10 cellular contexts compared by ENCODE assay signal in genomic region chr20:44552568-44552949, GRCh38. TPM values are rescaled to one million over a fixed set of nuclear protein-coding genes. Genes with fewer than 3 reads are reported as not detected.
DNase-seq lines count a peak whose midpoint lies in the region; ATAC-seq and TF ChIP-seq lines count a peak whose summit lies in the region.
"Had no signal": no experiment of that assay in that cellular context is flagged by ENCODE, and none has a peak within 500 bp of the region (broad histone marks: within the 10 kb centered on the region; RNA-seq: fewer than 3 reads in every experiment).

No MANE protein-coding gene starts in this region.

- H3K4me3 ChIP-seq in hepatocyte: no peak overlapping the region
- H3K4me3 ChIP-seq in stomach: no peak overlapping the region
- H3K4me3 ChIP-seq: mucosa of descending colon had no signal

- H3K36me3 ChIP-seq in hepatocyte (replicated peaks; ENCODE audit: insufficient read depth, low read depth): no peaks in the 10 kb centered on the region
- H3K36me3 ChIP-seq in stomach: no peaks in the 10 kb centered on the region

- H3K4me1 Mint-ChIP-seq in activated CD4-positive, alpha-beta T cell treated with anti-CD3 and anti-CD28 coated beads, Interleukin-2, amount 10 ng/mL, durations not matched to agents 24 days and 14 days: peaks cover 16% of the 10 kb centered on the region
- peaks cover 11% of the 10 kb centered on the region for H3K4me1 Mint-ChIP-seq in T-helper 17 cell

- ATAC-seq in T-helper 17 cell (no peak), GM19455 (IDR thresholded peaks at IDR 0.05; ENCODE audit: unreplicated experiment) (no peak), GM18519 (IDR thresholded peaks at IDR 0.05; ENCODE audit: low FRiP score, unreplicated experiment) (no peak)

- H3K4me1 ChIP-seq in hepatocyte (ENCODE audit: insufficient read depth): peaks cover 50% of the 10 kb centered on the region
- H3K4me1 ChIP-seq in stomach: peaks cover 8 to 70% (median 37%) of the 10 kb centered on the region in 4 donors

- no peak for TF ChIP-seq EP300 in stomach (IDR thresholded peaks at IDR 0.05)

- H3K9me3 ChIP-seq in T-helper 17 cell (ENCODE audit: control insufficient read depth, low read length, poor library complexity, severe bottlenecking): no peaks in the 10 kb centered on the region
- no peaks in the 10 kb centered on the region for H3K9me3 ChIP-seq in hepatocyte (ENCODE audit: low read depth)
- H3K9me3 ChIP-seq in stomach: no peaks in the 10 kb centered on the region
- H3K9me3 ChIP-seq: mucosa of descending colon had no signal

- H4K20me1 ChIP-seq in hepatocyte (ENCODE audit: insufficient read depth, poor library complexity, severe bottlenecking): no peaks in the 10 kb centered on the region

- no peak for TF ChIP-seq CTCF in hepatocyte (IDR thresholded peaks at IDR 0.05; ENCODE audit: poor library complexity)
- TF ChIP-seq CTCF in stomach (IDR thresholded peaks at IDR 0.05): no peak
- no peak for TF ChIP-seq CTCF in GM13977 (IDR thresholded peaks at IDR 0.05; ENCODE audit: extremely low read depth, insufficient read depth, missing control alignments)

- H3K27ac Mint-ChIP-seq in activated CD4-positive, alpha-beta T cell treated with anti-CD3 and anti-CD28 coated beads, Interleukin-2, amount 10 ng/mL, durations not matched to agents 24 days and 14 days: peak overlapping the region; percentile 81
- H3K27ac Mint-ChIP-seq in T-helper 17 cell: peak overlapping the region; percentile 76

- H3K9me2 ChIP-seq in hepatocyte (replicated peaks; ENCODE audit: insufficient read depth): no peaks in the 10 kb centered on the region

- in situ Hi-C loops in GM13977 (cut with MboI; ENCODE audit: low pct_unique_long_range_greater_than_20kb, low sequenced_read_pairs, unreplicated experiment): no loop called here

- no peak for DNase-seq in activated CD4-positive, alpha-beta T cell treated with anti-CD3 and anti-CD28 coated beads, Interleukin-2, amount 10 ng/mL, durations not matched to agents 24 days and 14 days
- no peak for DNase-seq in activated CD4-positive, alpha-beta T cell treated with anti-CD3 and anti-CD28 coated beads for 4 hours
- DNase-seq in T-helper 17 cell: no peak
- no peak for DNase-seq in hepatocyte (ENCODE audit: low spot score)
- no peak for DNase-seq in stomach
- DNase-seq in GM13977 (ENCODE audit: low spot score): no peak
- DNase-seq: mucosa of descending colon, right cardiac atrium had no signal

- peak overlapping the region; percentile 16 for H3K4me3 Mint-ChIP-seq in activated CD4-positive, alpha-beta T cell treated with anti-CD3 and anti-CD28 coated beads, Interleukin-2, amount 10 ng/mL, durations not matched to agents 24 days and 14 days
- no peak overlapping the region for H3K4me3 Mint-ChIP-seq in T-helper 17 cell

- H3K9me3 Mint-ChIP-seq in activated CD4-positive, alpha-beta T cell treated with anti-CD3 and anti-CD28 coated beads, Interleukin-2, amount 10 ng/mL, durations not matched to agents 24 days and 14 days: no peaks in the 10 kb centered on the region

- H3K27ac ChIP-seq in hepatocyte (peak overlapping the region; percentile 81), stomach (peak overlapping the region in 4 of 5 donors; percentile 67 to 79 (median 74))

- peaks cover 23% of the 10 kb centered on the region for H3K79me2 ChIP-seq in hepatocyte

- no peak overlapping the region for H2AFZ ChIP-seq in hepatocyte

- TF ChIP-seq POLR2A in stomach (IDR thresholded peaks at IDR 0.05): no peak

- H3K27me3 ChIP-seq in hepatocyte (no peaks in the 10 kb centered on the region), stomach (no peaks in the 10 kb centered on the region)

- H3K36me3 Mint-ChIP-seq in activated CD4-positive, alpha-beta T cell treated with anti-CD3 and anti-CD28 coated beads, Interleukin-2, amount 10 ng/mL, durations not matched to agents 24 days and 14 days (ENCODE audit: low read depth): no peaks in the 10 kb centered on the region
- H3K36me3 Mint-ChIP-seq in T-helper 17 cell (ENCODE audit: low read depth): peaks cover 3% of the 10 kb centered on the region

- intact Hi-C loops in activated CD4-positive, alpha-beta T cell treated with anti-CD3 and anti-CD28 coated beads, Interleukin-2, amount 10 ng/mL, durations not matched to agents 24 days and 14 days (cut with micrococcal nuclease): no loop called here
- intact Hi-C loops in stomach (cut with DNase I; ENCODE audit: low total_unique reads): no loop called here

- peak overlapping the region; percentile 53 for H3K4me2 ChIP-seq in hepatocyte

- no peaks in the 10 kb centered on the region for H3K27me3 Mint-ChIP-seq in activated CD4-positive, alpha-beta T cell treated with anti-CD3 and anti-CD28 coated beads, Interleukin-2, amount 10 ng/mL, durations not matched to agents 24 days and 14 days
- H3K27me3 Mint-ChIP-seq in T-helper 17 cell: peaks cover 4% of the 10 kb centered on the region

- WGBS in hepatocyte (ENCODE audit: low lambda C conversion rate, missing lambda C conversion rate): 49% methylated on average over 3 of the region's 3 CpGs
- 60 to 76% (median 65%) methylated on average over 3 of the region's 3 CpGs for WGBS in stomach, 5 donors

RNA-seq across cellular contexts. Expression of gene PKIG, which starts 29.8 kb away (rescaled TPM):
- 1.2 and 1.7 TPM in 2 replicates for total RNA-seq in activated CD4-positive, alpha-beta T cell treated with anti-CD3 and anti-CD28 coated beads, Interleukin-2, amount 10 ng/mL, durations not matched to agents 24 days and 14 days
- total RNA-seq in T-helper 17 cell (1 to 10 TPM; 2.2 to 4.5 TPM), hepatocyte (51.9 and 60.5 TPM in 2 replicates), stomach (100 to 1,000 TPM in 1 of 5 donors, 10 to 100 TPM in 4; 17.4 to 113 (median 41.7) TPM)
- polyA plus RNA-seq in hepatocyte (46.8 and 47.6 TPM in 2 replicates), stomach (100 to 1,000 TPM in 1 of 3 donors, 10 to 100 TPM in 2; 52.0 to 124 (median 86.9) TPM)

RNA-seq across cellular contexts. Expression of gene SERINC3, which starts 30.7 kb away (rescaled TPM):
- total RNA-seq in activated CD4-positive, alpha-beta T cell treated with anti-CD3 and anti-CD28 coated beads, Interleukin-2, amount 10 ng/mL, durations not matched to agents 24 days and 14 days: 47.1 and 49.6 TPM in 2 replicates
- total RNA-seq in T-helper 17 cell: 10 to 100 TPM; 62.8 to 76.2 TPM
- total RNA-seq in hepatocyte: 80.0 and 96.9 TPM in 2 replicates
- 119 and 128 TPM in 2 replicates for polyA plus RNA-seq in hepatocyte
- 100 to 1,000 TPM in 1 of 5 donors, 10 to 100 TPM in 3, 1 to 10 TPM in 1; 9.6 to 109 (median 84.6) TPM for total RNA-seq in stomach
- polyA plus RNA-seq in stomach: 10 to 100 TPM; 17.4 to 25.0 (median 24.0) TPM
